In genomic region chr17:44389723-44390202, GRCh38 we compare ENCODE assay signal across 1 cellular context.
A peak's percentile ranks its signal among the peaks of the same experiment; 100 is the strongest.
TF ChIP-seq lines count a peak whose summit lies in the region.

No MANE protein-coding gene starts in this region.

TF ChIP-seq in K562, 482 proteins besides CTCF, POLR2A, EP300 and RAD21 (continued from another document and continues in another):
- TF ChIP-seq ZBTB12 (CRISPR knock-in tag; IDR thresholded peaks at IDR 0.05) (no peak), SMARCA5 (IDR thresholded peaks at IDR 0.05) (no peak), HNRNPUL1 (IDR thresholded peaks at IDR 0.05; ENCODE audit: low read length) (no peak), ZNF740 (CRISPR knock-in tag; IDR thresholded peaks at IDR 0.05) (no peak), ZNF740 (tag; IDR thresholded peaks at IDR 0.05) (no peak), ZNF280A (IDR thresholded peaks at IDR 0.05; ENCODE audit: low read depth, partially characterized antibody) (no peak), SREBF1 (IDR thresholded peaks at IDR 0.05; ENCODE audit: borderline replicate concordance, low read depth, low read length) (no peak), JUN (IDR thresholded peaks at IDR 0.05; ENCODE audit: borderline replicate concordance, low read depth, low read length) (no peak), JUN (CRISPR knock-in tag; IDR thresholded peaks at IDR 0.05; ENCODE audit: borderline replicate concordance) (no peak), ESRRB (CRISPR knock-in tag; IDR thresholded peaks at IDR 0.05; ENCODE audit: borderline replicate concordance) (no peak), ARID2 (IDR thresholded peaks at IDR 0.05) (no peak), MAZ (CRISPR knock-in tag; conservative IDR thresholded peaks at IDR 0.05 in 1 of 2, IDR thresholded peaks at IDR 0.05 in 1 of 2) (no peak), KDM1A (IDR thresholded peaks at IDR 0.05) (peak; percentile 70 to 79; a peak in 3 of 4 replicates), ZSCAN32 (CRISPR knock-in tag; IDR thresholded peaks at IDR 0.05) (no peak), EHMT2 (IDR thresholded peaks at IDR 0.05) (peak; percentile 81; the same call in 1 of the 2 replicates), USF2 (CRISPR knock-in tag; IDR thresholded peaks at IDR 0.05) (no peak), SNRNP70 (optimal IDR thresholded peaks at IDR 0.05; ENCODE audit: low read depth, low read length) (no peak), ZNF133 (CRISPR knock-in tag; IDR thresholded peaks at IDR 0.05) (no peak), KLF1 (tag; IDR thresholded peaks at IDR 0.05) (no peak), ATF7 (IDR thresholded peaks at IDR 0.05) (peak; percentile 55; the same call in 1 of the 2 replicates), NUFIP1 (IDR thresholded peaks at IDR 0.05; ENCODE audit: partially characterized antibody) (no peak), TCF15 (CRISPR knock-in tag; IDR thresholded peaks at IDR 0.05) (no peak), NFYB (IDR thresholded peaks at IDR 0.05; ENCODE audit: extremely low read depth, insufficient read length) (no peak), ZNF174 (CRISPR knock-in tag; IDR thresholded peaks at IDR 0.05) (no peak), PHF21A (IDR thresholded peaks at IDR 0.05; ENCODE audit: borderline replicate concordance, low read depth) (no peak), KAT2B (IDR thresholded peaks at IDR 0.05; ENCODE audit: low read depth, low read length) (no peak), TAL1 (IDR thresholded peaks at IDR 0.05) (peak; percentile 84), ASH1L (IDR thresholded peaks at IDR 0.05; ENCODE audit: borderline replicate concordance, low read depth, partially characterized antibody) (no peak), BHLHE40 (IDR thresholded peaks at IDR 0.05; ENCODE audit: low read length) (peak; percentile 35; the same call in 1 of the 2 replicates), TRIM24 (IDR thresholded peaks at IDR 0.05) (peak; percentile 87 to 91), PML (IDR thresholded peaks at IDR 0.05; ENCODE audit: low read length) (peak; percentile 87), RBM14 (IDR thresholded peaks at IDR 0.05; ENCODE audit: borderline replicate concordance, insufficient read depth, low read depth, low read length) (no peak), SRF (CRISPR knock-in tag; IDR thresholded peaks at IDR 0.05) (0 out of 4 replicates have a peak, but pooled peaks of 1 of the 2 experiments have one; percentile 24), POLR2H (tag; IDR thresholded peaks at IDR 0.05; ENCODE audit: low read depth) (no peak), GABPB1 (CRISPR knock-in tag; IDR thresholded peaks at IDR 0.05) (no peak; the same call in 1 of the 2 replicates), KDM5B (IDR thresholded peaks at IDR 0.05; ENCODE audit: insufficient replicate concordance, low read depth, low read length) (no peak), ZNF449 (CRISPR knock-in tag; IDR thresholded peaks at IDR 0.05) (no peak), HOXB6 (CRISPR knock-in tag; IDR thresholded peaks at IDR 0.05; ENCODE audit: borderline replicate concordance) (no peak)
- TF ChIP-seq, protein P1, sequence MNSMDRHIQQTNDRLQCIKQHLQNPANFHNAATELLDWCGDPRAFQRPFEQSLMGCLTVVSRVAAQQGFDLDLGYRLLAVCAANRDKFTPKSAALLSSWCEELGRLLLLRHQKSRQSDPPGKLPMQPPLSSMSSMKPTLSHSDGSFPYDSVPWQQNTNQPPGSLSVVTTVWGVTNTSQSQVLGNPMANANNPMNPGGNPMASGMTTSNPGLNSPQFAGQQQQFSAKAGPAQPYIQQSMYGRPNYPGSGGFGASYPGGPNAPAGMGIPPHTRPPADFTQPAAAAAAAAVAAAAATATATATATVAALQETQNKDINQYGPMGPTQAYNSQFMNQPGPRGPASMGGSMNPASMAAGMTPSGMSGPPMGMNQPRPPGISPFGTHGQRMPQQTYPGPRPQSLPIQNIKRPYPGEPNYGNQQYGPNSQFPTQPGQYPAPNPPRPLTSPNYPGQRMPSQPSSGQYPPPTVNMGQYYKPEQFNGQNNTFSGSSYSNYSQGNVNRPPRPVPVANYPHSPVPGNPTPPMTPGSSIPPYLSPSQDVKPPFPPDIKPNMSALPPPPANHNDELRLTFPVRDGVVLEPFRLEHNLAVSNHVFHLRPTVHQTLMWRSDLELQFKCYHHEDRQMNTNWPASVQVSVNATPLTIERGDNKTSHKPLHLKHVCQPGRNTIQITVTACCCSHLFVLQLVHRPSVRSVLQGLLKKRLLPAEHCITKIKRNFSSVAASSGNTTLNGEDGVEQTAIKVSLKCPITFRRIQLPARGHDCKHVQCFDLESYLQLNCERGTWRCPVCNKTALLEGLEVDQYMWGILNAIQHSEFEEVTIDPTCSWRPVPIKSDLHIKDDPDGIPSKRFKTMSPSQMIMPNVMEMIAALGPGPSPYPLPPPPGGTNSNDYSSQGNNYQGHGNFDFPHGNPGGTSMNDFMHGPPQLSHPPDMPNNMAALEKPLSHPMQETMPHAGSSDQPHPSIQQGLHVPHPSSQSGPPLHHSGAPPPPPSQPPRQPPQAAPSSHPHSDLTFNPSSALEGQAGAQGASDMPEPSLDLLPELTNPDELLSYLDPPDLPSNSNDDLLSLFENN (IDR thresholded peaks at IDR 0.05; ENCODE audit: low read depth in 2 of 2, low read length in 2 of 2), result peak in 1 of 2 experiments; percentile 79; a peak in 2 of 4 replicates
- TF ChIP-seq, protein P2, sequence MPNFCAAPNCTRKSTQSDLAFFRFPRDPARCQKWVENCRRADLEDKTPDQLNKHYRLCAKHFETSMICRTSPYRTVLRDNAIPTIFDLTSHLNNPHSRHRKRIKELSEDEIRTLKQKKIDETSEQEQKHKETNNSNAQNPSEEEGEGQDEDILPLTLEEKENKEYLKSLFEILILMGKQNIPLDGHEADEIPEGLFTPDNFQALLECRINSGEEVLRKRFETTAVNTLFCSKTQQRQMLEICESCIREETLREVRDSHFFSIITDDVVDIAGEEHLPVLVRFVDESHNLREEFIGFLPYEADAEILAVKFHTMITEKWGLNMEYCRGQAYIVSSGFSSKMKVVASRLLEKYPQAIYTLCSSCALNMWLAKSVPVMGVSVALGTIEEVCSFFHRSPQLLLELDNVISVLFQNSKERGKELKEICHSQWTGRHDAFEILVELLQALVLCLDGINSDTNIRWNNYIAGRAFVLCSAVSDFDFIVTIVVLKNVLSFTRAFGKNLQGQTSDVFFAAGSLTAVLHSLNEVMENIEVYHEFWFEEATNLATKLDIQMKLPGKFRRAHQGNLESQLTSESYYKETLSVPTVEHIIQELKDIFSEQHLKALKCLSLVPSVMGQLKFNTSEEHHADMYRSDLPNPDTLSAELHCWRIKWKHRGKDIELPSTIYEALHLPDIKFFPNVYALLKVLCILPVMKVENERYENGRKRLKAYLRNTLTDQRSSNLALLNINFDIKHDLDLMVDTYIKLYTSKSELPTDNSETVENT (CRISPR knock-in tag; IDR thresholded peaks at IDR 0.05), result no peak
- TF ChIP-seq, protein P3, sequence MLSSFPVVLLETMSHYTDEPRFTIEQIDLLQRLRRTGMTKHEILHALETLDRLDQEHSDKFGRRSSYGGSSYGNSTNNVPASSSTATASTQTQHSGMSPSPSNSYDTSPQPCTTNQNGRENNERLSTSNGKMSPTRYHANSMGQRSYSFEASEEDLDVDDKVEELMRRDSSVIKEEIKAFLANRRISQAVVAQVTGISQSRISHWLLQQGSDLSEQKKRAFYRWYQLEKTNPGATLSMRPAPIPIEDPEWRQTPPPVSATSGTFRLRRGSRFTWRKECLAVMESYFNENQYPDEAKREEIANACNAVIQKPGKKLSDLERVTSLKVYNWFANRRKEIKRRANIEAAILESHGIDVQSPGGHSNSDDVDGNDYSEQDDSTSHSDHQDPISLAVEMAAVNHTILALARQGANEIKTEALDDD (IDR thresholded peaks at IDR 0.05), result peak; percentile 78
- TF ChIP-seq, protein P4, sequence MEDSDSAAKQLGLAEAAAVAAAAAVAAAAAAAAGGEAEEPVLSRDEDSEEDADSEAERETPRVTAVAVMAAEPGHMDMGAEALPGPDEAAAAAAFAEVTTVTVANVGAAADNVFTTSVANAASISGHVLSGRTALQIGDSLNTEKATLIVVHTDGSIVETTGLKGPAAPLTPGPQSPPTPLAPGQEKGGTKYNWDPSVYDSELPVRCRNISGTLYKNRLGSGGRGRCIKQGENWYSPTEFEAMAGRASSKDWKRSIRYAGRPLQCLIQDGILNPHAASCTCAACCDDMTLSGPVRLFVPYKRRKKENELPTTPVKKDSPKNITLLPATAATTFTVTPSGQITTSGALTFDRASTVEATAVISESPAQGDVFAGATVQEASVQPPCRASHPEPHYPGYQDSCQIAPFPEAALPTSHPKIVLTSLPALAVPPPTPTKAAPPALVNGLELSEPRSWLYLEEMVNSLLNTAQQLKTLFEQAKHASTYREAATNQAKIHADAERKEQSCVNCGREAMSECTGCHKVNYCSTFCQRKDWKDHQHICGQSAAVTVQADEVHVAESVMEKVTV (CRISPR knock-in tag; IDR thresholded peaks at IDR 0.05), result no peak
- TF ChIP-seq, protein P5, sequence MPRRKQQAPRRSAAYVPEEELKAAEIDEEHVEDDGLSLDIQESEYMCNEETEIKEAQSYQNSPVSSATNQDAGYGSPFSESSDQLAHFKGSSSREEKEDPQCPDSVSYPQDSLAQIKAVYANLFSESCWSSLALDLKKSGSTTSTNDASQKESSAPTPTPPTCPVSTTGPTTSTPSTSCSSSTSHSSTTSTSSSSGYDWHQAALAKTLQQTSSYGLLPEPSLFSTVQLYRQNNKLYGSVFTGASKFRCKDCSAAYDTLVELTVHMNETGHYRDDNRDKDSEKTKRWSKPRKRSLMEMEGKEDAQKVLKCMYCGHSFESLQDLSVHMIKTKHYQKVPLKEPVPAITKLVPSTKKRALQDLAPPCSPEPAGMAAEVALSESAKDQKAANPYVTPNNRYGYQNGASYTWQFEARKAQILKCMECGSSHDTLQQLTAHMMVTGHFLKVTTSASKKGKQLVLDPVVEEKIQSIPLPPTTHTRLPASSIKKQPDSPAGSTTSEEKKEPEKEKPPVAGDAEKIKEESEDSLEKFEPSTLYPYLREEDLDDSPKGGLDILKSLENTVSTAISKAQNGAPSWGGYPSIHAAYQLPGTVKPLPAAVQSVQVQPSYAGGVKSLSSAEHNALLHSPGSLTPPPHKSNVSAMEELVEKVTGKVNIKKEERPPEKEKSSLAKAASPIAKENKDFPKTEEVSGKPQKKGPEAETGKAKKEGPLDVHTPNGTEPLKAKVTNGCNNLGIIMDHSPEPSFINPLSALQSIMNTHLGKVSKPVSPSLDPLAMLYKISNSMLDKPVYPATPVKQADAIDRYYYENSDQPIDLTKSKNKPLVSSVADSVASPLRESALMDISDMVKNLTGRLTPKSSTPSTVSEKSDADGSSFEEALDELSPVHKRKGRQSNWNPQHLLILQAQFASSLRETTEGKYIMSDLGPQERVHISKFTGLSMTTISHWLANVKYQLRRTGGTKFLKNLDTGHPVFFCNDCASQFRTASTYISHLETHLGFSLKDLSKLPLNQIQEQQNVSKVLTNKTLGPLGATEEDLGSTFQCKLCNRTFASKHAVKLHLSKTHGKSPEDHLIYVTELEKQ (CRISPR knock-in tag; IDR thresholded peaks at IDR 0.05), result no peak
- TF ChIP-seq, protein P6, sequence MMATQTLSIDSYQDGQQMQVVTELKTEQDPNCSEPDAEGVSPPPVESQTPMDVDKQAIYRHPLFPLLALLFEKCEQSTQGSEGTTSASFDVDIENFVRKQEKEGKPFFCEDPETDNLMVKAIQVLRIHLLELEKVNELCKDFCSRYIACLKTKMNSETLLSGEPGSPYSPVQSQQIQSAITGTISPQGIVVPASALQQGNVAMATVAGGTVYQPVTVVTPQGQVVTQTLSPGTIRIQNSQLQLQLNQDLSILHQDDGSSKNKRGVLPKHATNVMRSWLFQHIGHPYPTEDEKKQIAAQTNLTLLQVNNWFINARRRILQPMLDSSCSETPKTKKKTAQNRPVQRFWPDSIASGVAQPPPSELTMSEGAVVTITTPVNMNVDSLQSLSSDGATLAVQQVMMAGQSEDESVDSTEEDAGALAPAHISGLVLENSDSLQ (IDR thresholded peaks at IDR 0.05), result no peak
